ENCODE assay signal across 2 cellular contexts in the genomic region with DNA sequence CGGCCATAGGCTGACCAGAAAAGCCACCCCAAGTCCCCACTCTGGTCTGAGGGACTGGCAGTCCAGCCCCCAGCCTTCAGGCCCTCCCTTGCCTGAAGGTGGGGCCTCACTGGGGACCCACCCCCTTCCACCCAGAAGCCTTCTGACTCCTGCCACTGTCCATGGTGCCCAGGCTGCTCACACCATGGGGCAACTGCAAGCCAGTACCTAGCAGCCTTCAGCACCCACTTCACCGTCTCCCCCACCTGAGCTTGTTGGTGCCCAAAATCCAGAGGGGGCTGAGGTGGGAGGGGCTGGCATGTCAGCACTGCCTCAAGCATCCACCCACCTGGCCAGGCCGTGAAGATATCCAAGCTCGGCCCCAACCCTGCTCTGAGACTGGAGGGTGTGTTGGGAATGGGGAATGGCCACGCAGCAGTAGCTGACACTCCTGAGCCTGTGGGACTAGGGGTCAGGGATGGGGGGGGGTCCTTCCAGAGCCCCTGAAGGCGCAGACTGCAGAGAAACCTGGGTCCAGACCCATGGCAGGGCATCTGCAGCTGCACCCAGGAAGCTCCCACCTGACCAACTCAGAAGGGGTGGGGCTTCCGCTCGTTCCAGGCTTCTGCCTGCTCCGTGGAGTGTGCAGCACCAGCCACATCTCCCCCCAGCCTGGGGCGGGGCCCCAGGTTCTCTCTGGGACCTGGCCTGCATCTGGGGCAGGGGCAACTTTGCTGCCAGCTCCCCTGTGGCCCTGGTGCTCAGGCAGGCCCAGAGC.
TF ChIP-seq lines count a peak whose summit lies in the region.

No MANE protein-coding gene starts in this region.

TF ChIP-seq in HCT116, 20 proteins besides CTCF, POLR2A, EP300 and RAD21 (continued from another document):
- TF ChIP-seq, protein P1, sequence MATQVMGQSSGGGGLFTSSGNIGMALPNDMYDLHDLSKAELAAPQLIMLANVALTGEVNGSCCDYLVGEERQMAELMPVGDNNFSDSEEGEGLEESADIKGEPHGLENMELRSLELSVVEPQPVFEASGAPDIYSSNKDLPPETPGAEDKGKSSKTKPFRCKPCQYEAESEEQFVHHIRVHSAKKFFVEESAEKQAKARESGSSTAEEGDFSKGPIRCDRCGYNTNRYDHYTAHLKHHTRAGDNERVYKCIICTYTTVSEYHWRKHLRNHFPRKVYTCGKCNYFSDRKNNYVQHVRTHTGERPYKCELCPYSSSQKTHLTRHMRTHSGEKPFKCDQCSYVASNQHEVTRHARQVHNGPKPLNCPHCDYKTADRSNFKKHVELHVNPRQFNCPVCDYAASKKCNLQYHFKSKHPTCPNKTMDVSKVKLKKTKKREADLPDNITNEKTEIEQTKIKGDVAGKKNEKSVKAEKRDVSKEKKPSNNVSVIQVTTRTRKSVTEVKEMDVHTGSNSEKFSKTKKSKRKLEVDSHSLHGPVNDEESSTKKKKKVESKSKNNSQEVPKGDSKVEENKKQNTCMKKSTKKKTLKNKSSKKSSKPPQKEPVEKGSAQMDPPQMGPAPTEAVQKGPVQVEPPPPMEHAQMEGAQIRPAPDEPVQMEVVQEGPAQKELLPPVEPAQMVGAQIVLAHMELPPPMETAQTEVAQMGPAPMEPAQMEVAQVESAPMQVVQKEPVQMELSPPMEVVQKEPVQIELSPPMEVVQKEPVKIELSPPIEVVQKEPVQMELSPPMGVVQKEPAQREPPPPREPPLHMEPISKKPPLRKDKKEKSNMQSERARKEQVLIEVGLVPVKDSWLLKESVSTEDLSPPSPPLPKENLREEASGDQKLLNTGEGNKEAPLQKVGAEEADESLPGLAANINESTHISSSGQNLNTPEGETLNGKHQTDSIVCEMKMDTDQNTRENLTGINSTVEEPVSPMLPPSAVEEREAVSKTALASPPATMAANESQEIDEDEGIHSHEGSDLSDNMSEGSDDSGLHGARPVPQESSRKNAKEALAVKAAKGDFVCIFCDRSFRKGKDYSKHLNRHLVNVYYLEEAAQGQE (IDR thresholded peaks at IDR 0.05; ENCODE audit: low read depth): peak; percentile 15; the same call in 1 of the 2 replicates

TF ChIP-seq in HepG2, 621 proteins besides CTCF, POLR2A, EP300 and RAD21:
- no peak for TF ChIP-seq MIER2 (CRISPR knock-in tag; IDR thresholded peaks at IDR 0.05)
- TF ChIP-seq, protein P1 (IDR thresholded peaks at IDR 0.05; ENCODE audit: borderline replicate concordance in 1 of 2, low read depth in 1 of 2, low read length in 2 of 2): peak in 1 of 2 experiments; percentile 68; a peak in 3 of 4 replicates
TF ChIP-seq in HepG2: peak in this region for 1.
